ENCODE assay signal across 1 cellular context in genomic region chr12:57752668-57753000, GRCh38.
TF ChIP-seq lines count a peak whose summit lies in the region.

No MANE protein-coding gene starts in this region.

TF ChIP-seq in HepG2, 621 proteins besides CTCF, POLR2A, EP300 and RAD21:
- no peak for TF ChIP-seq PRDM15 (CRISPR knock-in tag; IDR thresholded peaks at IDR 0.05)
- peak; percentile 10 for TF ChIP-seq CBX1 (IDR thresholded peaks at IDR 0.05; ENCODE audit: low read depth)
- 0 out of 2 replicates have a peak, but pooled peaks have one; percentile 2 for TF ChIP-seq SAFB2 (CRISPR knock-in tag; IDR thresholded peaks at IDR 0.05; ENCODE audit: borderline replicate concordance, low read depth)
